10 cellular contexts compared by ENCODE assay signal in the genomic region with DNA sequence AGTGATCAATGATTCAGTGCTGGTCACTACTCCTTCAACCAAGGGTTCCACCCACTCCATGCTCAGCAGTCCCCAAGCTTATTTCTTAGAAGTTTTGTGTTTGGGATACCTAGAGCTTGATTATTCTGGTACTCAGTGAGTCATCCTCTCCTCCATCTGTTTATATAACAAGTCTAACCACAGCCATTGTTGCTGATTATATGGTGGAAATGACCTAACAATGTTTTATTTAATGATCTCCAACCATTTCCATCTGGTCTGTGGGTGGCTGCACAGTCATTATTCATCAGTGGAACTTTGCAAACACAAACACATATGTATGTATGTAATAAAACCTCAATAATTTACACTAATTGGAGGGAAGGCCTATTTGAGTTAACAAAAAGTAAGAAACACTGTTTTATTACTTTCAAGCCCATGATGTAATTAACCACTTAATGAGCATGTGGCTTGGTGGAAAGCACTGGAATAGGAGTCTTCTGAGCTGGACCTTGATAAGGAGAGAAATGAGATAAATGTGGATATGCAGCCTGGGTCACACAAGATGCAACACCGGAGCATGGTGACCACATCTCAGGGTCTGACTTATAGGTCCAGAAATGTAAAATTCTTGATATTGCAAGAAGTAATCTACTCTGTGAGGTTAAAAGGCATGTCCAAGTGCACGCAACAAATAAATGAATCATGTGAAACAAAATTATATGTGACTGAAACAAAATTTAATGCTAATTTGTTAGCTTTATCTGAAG.
DNase-seq lines count a peak whose midpoint lies in the region; ATAC-seq and TF ChIP-seq lines count a peak whose summit lies in the region.
"Had no signal": no experiment of that assay in that cellular context is flagged by ENCODE, and none has a peak within 500 bp of the region (broad histone marks: within the 10 kb centered on the region; RNA-seq: fewer than 3 reads in every experiment).

No MANE protein-coding gene starts in this region.

- H2AFZ ChIP-seq in smooth muscle cell (ENCODE audit: low read depth): no peak overlapping the region

- peak overlapping the region; percentile 38 for H3K27ac ChIP-seq in smooth muscle cell (ENCODE audit: low read depth)
- H3K27ac ChIP-seq: skin epidermis had no signal

- peak overlapping the region; percentile 34 for H3K4me2 ChIP-seq in smooth muscle cell

- ATAC-seq in GM21717 (IDR thresholded peaks at IDR 0.05; ENCODE audit: unreplicated experiment) (no peak), GM19452 (IDR thresholded peaks at IDR 0.05; ENCODE audit: unreplicated experiment) (no peak)

- no peaks in the 10 kb centered on the region for H3K4me1 ChIP-seq in smooth muscle cell (ENCODE audit: low read depth)

- 29% methylated on average over 2 of the region's 2 CpGs for WGBS in smooth muscle cell (ENCODE audit: low lambda C conversion rate)

- H3K4me3 ChIP-seq in epithelial cell of proximal tubule (ENCODE audit: low read depth, low read length): no peak overlapping the region
- no peak overlapping the region for H3K4me3 ChIP-seq in smooth muscle cell
- H3K4me3 ChIP-seq: skin epidermis had no signal

- H4K20me1 ChIP-seq in smooth muscle cell (ENCODE audit: low read depth): no peaks in the 10 kb centered on the region

- TF ChIP-seq CTCF in epithelial cell of proximal tubule (conservative IDR thresholded peaks at IDR 0.05; ENCODE audit: low read depth, low read length) (no peak), smooth muscle cell (IDR thresholded peaks at IDR 0.05; ENCODE audit: borderline replicate concordance, insufficient read depth, poor library complexity, severe bottlenecking) (no peak)

- no peaks in the 10 kb centered on the region for H3F3A ChIP-seq in smooth muscle cell (ENCODE audit: low read depth)

- H3K36me3 ChIP-seq in smooth muscle cell (ENCODE audit: low read depth): no peaks in the 10 kb centered on the region

- H3K9me3 ChIP-seq in smooth muscle cell (replicated peaks; ENCODE audit: low read depth): no peaks in the 10 kb centered on the region

- H3K9ac ChIP-seq in smooth muscle cell (ENCODE audit: low read depth): no peak overlapping the region

- no peaks in the 10 kb centered on the region for H3K79me2 ChIP-seq in smooth muscle cell (ENCODE audit: low read depth)

- DNase-seq in NCI-H1417 (lab: John Stamatoyannopoulos, UW): peak in 2 of 3 experiments; percentile 16 to 61
- DNase-seq in NCI-H1417 treated with DMSO at 0.1 percent for 48 hours (lab: John Stamatoyannopoulos, UW): no peak
- DNase-seq in NCI-H748 treated with DMSO at 0.1 percent for 48 hours (lab: John Stamatoyannopoulos, UW): peak; percentile 66
- DNase-seq in epithelial cell of proximal tubule (ENCODE audit: low read depth): peak; percentile 77
- DNase-seq in smooth muscle cell (lab: John Stamatoyannopoulos, UW; ENCODE audit: unreplicated experiment): no peak
- no peak for DNase-seq in stimulated activated CD4-positive, alpha-beta T cell treated with anti-CD3 and anti-CD28 coated beads, Interleukin-1b, Interleukin-23, amount 100 ng/mL, for 48 hours
- DNase-seq: NCI-H510A treated with DMSO at 0.1 percent for 48 hours had no signal

- H3K27me3 ChIP-seq in smooth muscle cell (ENCODE audit: low read depth): no peaks in the 10 kb centered on the region

Comparison
In these comparisons a context has a peak if more than half of its experiments do, and no peak if none do; other contexts are left out.
1. DNase-seq: peak in NCI-H1417 (2 of 3), NCI-H748 treated with DMSO at 0.1 percent for 48 hours (single experiment) and epithelial cell of proximal tubule (single experiment); none in NCI-H1417 treated with DMSO at 0.1 percent for 48 hours (single experiment), smooth muscle cell (single experiment) and stimulated activated CD4-positive, alpha-beta T cell treated with anti-CD3 and anti-CD28 coated beads, Interleukin-1b, Interleukin-23, amount 100 ng/mL, for 48 hours (single experiment).